Comparison of ENCODE assay signal across 9 cellular contexts in the genomic region with DNA sequence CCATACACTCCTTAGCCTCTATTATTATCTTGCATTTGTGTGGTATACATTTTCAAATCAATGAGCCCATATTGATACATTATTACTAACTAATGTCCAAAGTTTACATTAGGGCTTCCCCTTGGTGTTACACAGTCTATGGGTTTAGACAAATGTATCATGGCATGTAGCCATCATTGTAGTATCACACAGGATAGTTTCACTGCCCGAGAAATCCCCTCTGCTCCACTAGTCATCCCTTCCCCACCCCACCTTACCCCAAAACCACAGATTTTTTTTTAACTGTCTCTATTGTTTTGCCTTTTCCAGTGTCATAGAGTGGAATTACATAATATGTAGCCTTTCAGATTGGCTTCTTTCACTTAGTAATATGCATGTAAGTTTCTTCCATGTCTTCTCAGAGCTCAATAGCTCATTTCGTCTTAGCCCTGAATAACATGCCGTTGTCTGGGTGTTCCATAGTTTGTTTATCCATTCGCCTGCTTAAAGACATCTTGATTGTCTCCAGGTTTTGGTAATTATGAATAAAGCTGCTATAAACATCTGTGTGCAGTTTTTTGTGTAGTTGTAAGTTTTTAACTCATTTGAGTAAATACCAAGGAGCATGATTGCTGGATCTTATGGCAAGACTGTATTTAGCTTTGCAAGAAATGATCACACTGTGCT.
DNase-seq lines count a peak whose midpoint lies in the region; ATAC-seq and TF ChIP-seq lines count a peak whose summit lies in the region.
"Had no signal": no experiment of that assay in that cellular context is flagged by ENCODE, and none has a peak within 500 bp of the region (broad histone marks: within the 10 kb centered on the region; RNA-seq: fewer than 3 reads in every experiment).

No MANE protein-coding gene starts in this region.

- H3K4me3 ChIP-seq in left lung, result no peak overlapping the region

- H3K36me3 Mint-ChIP-seq in activated CD8-positive, alpha-beta T cell treated with anti-CD3 and anti-CD28 coated beads, Interleukin-2, amount 10 ng/mL, durations not matched to agents 7 days and 5 days (ENCODE audit: low read depth), result no peaks in the 10 kb centered on the region

- peaks cover 0 to 61% of the 10 kb centered on the region in 2 donors for H3K4me1 ChIP-seq in left lung

- H3K27ac ChIP-seq in left lung, result peak overlapping the region in 1 of 2 donors; percentile 84

- H3K9me3 Mint-ChIP-seq in activated CD8-positive, alpha-beta T cell treated with anti-CD3 and anti-CD28 coated beads, Interleukin-2, amount 10 ng/mL, durations not matched to agents 7 days and 5 days (ENCODE audit: insufficient read depth), result no peaks in the 10 kb centered on the region

- H3K4me3 Mint-ChIP-seq in activated CD8-positive, alpha-beta T cell treated with anti-CD3 and anti-CD28 coated beads, Interleukin-2, amount 10 ng/mL, durations not matched to agents 7 days and 5 days, result no peak overlapping the region

- DNase-seq in activated CD4-positive, alpha-beta T cell treated with anti-CD3 and anti-CD28 coated beads for 4 hours, result peak; percentile 18 to 20
- no peak for DNase-seq in activated CD4-positive, alpha-beta T cell treated with anti-CD3 and anti-CD28 coated beads for 1 hour
- DNase-seq in activated CD8-positive, alpha-beta T cell treated with anti-CD3 and anti-CD28 coated beads, Interleukin-2, amount 10 ng/mL, durations not matched to agents 7 days and 5 days, result peak; percentile 36
- DNase-seq in stimulated activated CD4-positive, alpha-beta T cell treated with anti-CD3 and anti-CD28 coated beads, Interleukin-1b, Interleukin-23, amount 100 ng/mL, for 48 hours, result peak; percentile 51
- DNase-seq in NCI-H524 treated with DMSO at 0.1 percent for 48 hours (lab: John Stamatoyannopoulos, UW) (no peak), left lung (no peak), T-helper 9 cell (no peak)
- DNase-seq: mesendoderm had no signal

- POLR2A ChIA-PET in activated CD8-positive, alpha-beta T cell treated with anti-CD3 and anti-CD28 coated beads, Interleukin-2, amount 10 ng/mL, durations not matched to agents 7 days and 5 days (lab: Charles Lee), result interaction anchor here (0.7 to 1.4 kb wide), 2 partner anchors 19 to 88 kb away, joined by 3 to 4 read pairs; no protein-coding TSS in a partner anchor

- CTCF ChIA-PET in activated CD8-positive, alpha-beta T cell treated with anti-CD3 and anti-CD28 coated beads, Interleukin-2, amount 10 ng/mL, durations not matched to agents 7 days and 5 days (lab: Charles Lee), result interaction anchor here (0.8 to 11.8 kb wide), 8 partner anchors 10 to 110 kb away, joined by 3 to 127 read pairs (median 4); no protein-coding TSS in a partner anchor

- H3K36me3 ChIP-seq in left lung, result no peaks in the 10 kb centered on the region

- H3K27me3 ChIP-seq in left lung, result no peaks in the 10 kb centered on the region

- peak; percentile 50 for ATAC-seq in HG02884 (IDR thresholded peaks at IDR 0.05; ENCODE audit: unreplicated experiment)
- ATAC-seq in activated CD8-positive, alpha-beta T cell treated with anti-CD3 and anti-CD28 coated beads, Interleukin-2, amount 10 ng/mL, durations not matched to agents 7 days and 5 days, result peak; percentile 58
- ATAC-seq in left lung, result no peak

- H3K9me3 ChIP-seq in left lung, result no peaks in the 10 kb centered on the region

- no peak for TF ChIP-seq CTCF in left lung (IDR thresholded peaks at IDR 0.05)

- peaks cover 36% of the 10 kb centered on the region for H3K4me1 Mint-ChIP-seq in activated CD8-positive, alpha-beta T cell treated with anti-CD3 and anti-CD28 coated beads, Interleukin-2, amount 10 ng/mL, durations not matched to agents 7 days and 5 days (ENCODE audit: low read depth)

- intact Hi-C loops in left lung (cut with DNase I), result no loop called here

- H3K27me3 Mint-ChIP-seq in activated CD8-positive, alpha-beta T cell treated with anti-CD3 and anti-CD28 coated beads, Interleukin-2, amount 10 ng/mL, durations not matched to agents 7 days and 5 days (ENCODE audit: low read depth), result no peaks in the 10 kb centered on the region

- H3K27ac Mint-ChIP-seq in activated CD8-positive, alpha-beta T cell treated with anti-CD3 and anti-CD28 coated beads, Interleukin-2, amount 10 ng/mL, durations not matched to agents 7 days and 5 days, result peak overlapping the region; percentile 41

Comparison
In these comparisons a context has a peak if more than half of its experiments do, and no peak if none do; other contexts are left out.
1. DNase-seq: peak in activated CD4-positive, alpha-beta T cell treated with anti-CD3 and anti-CD28 coated beads for 4 hours (2 of 2), activated CD8-positive, alpha-beta T cell treated with anti-CD3 and anti-CD28 coated beads, Interleukin-2, amount 10 ng/mL, durations not matched to agents 7 days and 5 days (single experiment) and stimulated activated CD4-positive, alpha-beta T cell treated with anti-CD3 and anti-CD28 coated beads, Interleukin-1b, Interleukin-23, amount 100 ng/mL, for 48 hours (single experiment); none in activated CD4-positive, alpha-beta T cell treated with anti-CD3 and anti-CD28 coated beads for 1 hour (single experiment), NCI-H524 treated with DMSO at 0.1 percent for 48 hours (single experiment), left lung (0 of 2) and T-helper 9 cell (single experiment).